ENCODE assay signal across 27 cellular contexts in genomic region chrX:77679145-77679544, GRCh38.
"Had no signal": no experiment of that assay in that cellular context is flagged by ENCODE, and none has a peak within 500 bp of the region (broad histone marks: within the 10 kb centered on the region; RNA-seq: fewer than 3 reads in every experiment).

No MANE protein-coding gene starts in this region.

- ATAC-seq: effector memory CD8-positive, alpha-beta T cell; esophagus mucosa; gastrocnemius medialis; heart right ventricle; left cardiac atrium; left lung; left ventricle myocardium superior; lower lobe of right lung; mucosa of descending colon had no signal

- H3K27ac Mint-ChIP-seq: dendritic cell treated with granulocyte-macrophage colony-stimulating factor and Interleukin-4, amounts not matched to agents 40 ng/mL and 50 ng/mL, for 4 days; effector memory CD8-positive, alpha-beta T cell; endodermal cell; mesothelial cell of epicardium; naive B cell had no signal

- H3K27ac ChIP-seq: colonic mucosa, epithelial cell of prostate, esophagus squamous epithelium, gastrocnemius medialis, heart right ventricle, left lung, lower lobe of right lung had no signal

- H3K4me1 Mint-ChIP-seq: endodermal cell, mesothelial cell of epicardium had no signal

- H3K27me3 Mint-ChIP-seq: dendritic cell treated with granulocyte-macrophage colony-stimulating factor and Interleukin-4, amounts not matched to agents 40 ng/mL and 50 ng/mL, for 4 days; effector memory CD8-positive, alpha-beta T cell; naive B cell had no signal

- H3K9me3 Mint-ChIP-seq: dendritic cell treated with granulocyte-macrophage colony-stimulating factor and Interleukin-4, amounts not matched to agents 40 ng/mL and 50 ng/mL, for 4 days; effector memory CD8-positive, alpha-beta T cell had no signal

- H3K4me1 ChIP-seq: colonic mucosa, esophagus squamous epithelium, gastrocnemius medialis, left lung, lower lobe of right lung had no signal

- H3K36me3 ChIP-seq: colonic mucosa had no signal

- H3K27me3 ChIP-seq: colonic mucosa, gastrocnemius medialis, heart right ventricle, left lung had no signal

- FAIRE-seq: endometrium, keratinocyte had no signal

- H3K4me3 Mint-ChIP-seq: dendritic cell treated with granulocyte-macrophage colony-stimulating factor and Interleukin-4, amounts not matched to agents 40 ng/mL and 50 ng/mL, for 4 days; effector memory CD8-positive, alpha-beta T cell; endodermal cell; mesothelial cell of epicardium; naive B cell had no signal

- H3K4me3 ChIP-seq: colonic mucosa, esophagus squamous epithelium, gastrocnemius medialis, heart right ventricle, left lung, lower lobe of right lung, mucosa of descending colon had no signal

- H3K9me3 ChIP-seq: colonic mucosa, esophagus squamous epithelium, gastrocnemius medialis, heart right ventricle, left lung, lower lobe of right lung, mucosa of descending colon had no signal

- DNase-seq: colonic mucosa; cortex of kidney; effector CD8-positive, alpha-beta T cell; effector memory CD8-positive, alpha-beta T cell; endodermal cell; erythroblast; esophagus squamous epithelium; foreskin fibroblast; foreskin melanocyte; gastrocnemius medialis; glutamatergic neuron; head of caudate nucleus; heart right ventricle; hippocampal formation; left cardiac atrium; left lung; left ventricle myocardium superior; lower lobe of right lung; mesenchymal stem cell; mucosa of descending colon; naive B cell had no signal
